Comparison of ENCODE assay signal across 13 cellular contexts in genomic region chr9:83061036-83061435, GRCh38. TPM values are rescaled to one million over a fixed set of nuclear protein-coding genes. Genes with fewer than 3 reads are reported as not detected.
A peak's percentile ranks its signal among the peaks of the same experiment; 100 is the strongest.
DNase-seq lines count a peak whose midpoint lies in the region; ATAC-seq, FAIRE-seq and TF ChIP-seq lines count a peak whose summit lies in the region.
"Had no signal": no experiment of that assay in that cellular context is flagged by ENCODE, and none has a peak within 500 bp of the region (broad histone marks: within the 10 kb centered on the region; RNA-seq: fewer than 3 reads in every experiment).

No MANE protein-coding gene starts in this region.

- intact Hi-C loops in cardiac septum (cut with DNase I) (no loop called here), right cardiac atrium (cut with DNase I) (no loop called here)

- DNase-seq in M059J (ENCODE audit: low read depth) (peak; percentile 47), bronchial epithelial cell (ENCODE audit: low read depth) (peak; percentile 87), GDM1 (lab: John Stamatoyannopoulos, UW) (no peak), cardiac septum (ENCODE audit: low spot score) (no peak), right cardiac atrium (no peak)
- DNase-seq in stimulated activated CD8-positive, alpha-beta memory T cell treated with anti-CD3 and anti-CD28 coated beads, Interleukin-4, amount 100 ng/mL, for 48 hours, result no peak
- DNase-seq: KG1; ovary; stimulated activated naive B cell treated with anti-CD40 and anti-IgM and Interleukin-4, amounts not matched to agents 10 μg/mL and 1 μg/mL and 100 μg/mL, for 72 hours had no signal

- H3K27me3 ChIP-seq in bronchial epithelial cell (ENCODE audit: control insufficient read depth, insufficient read depth, low read length), result no peaks in the 10 kb centered on the region
- H3K27me3 ChIP-seq in mucosa of stomach (ENCODE audit: control insufficient read depth, insufficient read depth, low read length), result no peaks in the 10 kb centered on the region
- H3K27me3 ChIP-seq in right cardiac atrium (ENCODE audit: control insufficient read depth, insufficient read depth), result no peaks in the 10 kb centered on the region
- H3K27me3 ChIP-seq: ovary had no signal

- no peaks in the 10 kb centered on the region for H3K36me3 ChIP-seq in bronchial epithelial cell (ENCODE audit: control insufficient read depth, insufficient read depth, low read length)
- no peaks in the 10 kb centered on the region for H3K36me3 ChIP-seq in mucosa of stomach (ENCODE audit: control insufficient read depth, insufficient read depth, low read length)
- H3K36me3 ChIP-seq: ovary had no signal

- H3K9ac ChIP-seq in mucosa of stomach (ENCODE audit: low read length), result peak overlapping the region; percentile 80

- TF ChIP-seq CTCF in C4-2B (conservative IDR thresholded peaks at IDR 0.05), result no peak
- no peak for TF ChIP-seq CTCF in bronchial epithelial cell (IDR thresholded peaks at IDR 0.05; ENCODE audit: insufficient read depth, low read length, severe bottlenecking)

- no peak for FAIRE-seq in bronchial epithelial cell (lab: Jason Lieb, UNC)

- H3K27ac ChIP-seq in C4-2B (peak overlapping the region; percentile 98; the same call in 1 of the 2 replicates), right cardiac atrium (ENCODE audit: low read length) (no peak overlapping the region)
- H3K27ac ChIP-seq: ovary had no signal

- WGBS in right cardiac atrium, result 71% methylated on average over 2 of the region's 2 CpGs

- H3K4me3 ChIP-seq in bronchial epithelial cell (ENCODE audit: low read depth, low read length) (peak overlapping the region; percentile 75), mucosa of stomach (ENCODE audit: low read length) (peak overlapping the region; percentile 75), right cardiac atrium (ENCODE audit: low read length) (no peak overlapping the region)
- H3K4me3 ChIP-seq: ovary had no signal

- H3K4me1 ChIP-seq in mucosa of stomach (ENCODE audit: control insufficient read depth, insufficient read depth, low read length) (peaks cover 11% of the 10 kb centered on the region), right cardiac atrium (ENCODE audit: control insufficient read depth, insufficient read depth, low read length) (no peaks in the 10 kb centered on the region)

- ATAC-seq in right cardiac atrium, result no peak
- ATAC-seq: Right ventricle myocardium inferior; stimulated activated naive B cell treated with anti-CD40 and anti-IgM and Interleukin-4, amounts not matched to agents 10 μg/mL and 1 μg/mL and 100 μg/mL, for 72 hours had no signal

- H3K9me3 ChIP-seq in mucosa of stomach (ENCODE audit: control insufficient read depth, low read length) (no peaks in the 10 kb centered on the region), right cardiac atrium (ENCODE audit: control insufficient read depth, low read length) (no peaks in the 10 kb centered on the region)

RNA-seq across cellular contexts. Expression of gene RASEF, which starts 1.9 kb away (rescaled TPM):
- 2.5 TPM in 2 replicates for total RNA-seq in M059J (2014; rRNA removed; shearing (Covaris generic))
- total RNA-seq in bronchial epithelial cell, result 9.2 and 14.2 TPM in 2 replicates
- 0.16 TPM for total RNA-seq in cardiac septum
- total RNA-seq in right cardiac atrium, result under 1 TPM in 2 of 4 donors, not detected in 2; 0.15 to 0.17 TPM
- polyA plus RNA-seq in right cardiac atrium, result 0.02 TPM
- polyA plus RNA-seq: BJ had no signal

Comparison
In these comparisons a context has a peak if more than half of its experiments do, and no peak if none do; other contexts are left out.
1. DNase-seq: peak in M059J (single experiment) and bronchial epithelial cell (single experiment); none in GDM1 (single experiment), cardiac septum (single experiment), stimulated activated CD8-positive, alpha-beta memory T cell treated with anti-CD3 and anti-CD28 coated beads, Interleukin-4, amount 100 ng/mL, for 48 hours (single experiment) and right cardiac atrium (0 of 3).